ENCODE assay signal across 18 cellular contexts in genomic region chr15:80182611-80183210, GRCh38. TPM values are rescaled to one million over a fixed set of nuclear protein-coding genes. Genes with fewer than 3 reads are reported as not detected.
A peak's percentile ranks its signal among the peaks of the same experiment; 100 is the strongest.
DNase-seq lines count a peak whose midpoint lies in the region; ATAC-seq, FAIRE-seq and TF ChIP-seq lines count a peak whose summit lies in the region.
"Had no signal": no experiment of that assay in that cellular context is flagged by ENCODE, and none has a peak within 500 bp of the region (broad histone marks: within the 10 kb centered on the region; RNA-seq: fewer than 3 reads in every experiment).

No MANE protein-coding gene starts in this region.

- H4K5ac ChIP-seq in H9 (ENCODE audit: insufficient read length, low read depth, low read length) = no peak overlapping the region

- no peak overlapping the region for H3K23ac ChIP-seq in H9 (ENCODE audit: insufficient read length, low read depth, low read length)

- FAIRE-seq in astrocyte (lab: Jason Lieb, UNC) = no peak
- FAIRE-seq: RCC 7860 had no signal

- no peaks in the 10 kb centered on the region for H3K79me1 ChIP-seq in H9 (ENCODE audit: insufficient read depth, low read depth, low read length, poor library complexity, severe bottlenecking)

- H2AK5ac ChIP-seq in H9 (ENCODE audit: insufficient read length, low read length) = no peak overlapping the region

- no peak overlapping the region for H3K4me3 ChIP-seq in astrocyte (ENCODE audit: insufficient read depth, low read depth, low read length)
- no peak overlapping the region for H3K4me3 ChIP-seq in upper lobe of right lung
- H3K4me3 ChIP-seq: HAP-1, prostate gland, uterus had no signal

- no peak overlapping the region for H4K91ac ChIP-seq in H9 (ENCODE audit: insufficient read length, low read depth, low read length)

- H3K27me3 Mint-ChIP-seq in astrocyte (ENCODE audit: low read depth, unreplicated experiment) = no peaks in the 10 kb centered on the region
- no peaks in the 10 kb centered on the region for H3K27me3 Mint-ChIP-seq in H9 (ENCODE audit: low read depth)
- H3K27me3 Mint-ChIP-seq: central memory CD8-positive, alpha-beta T cell had no signal

- H2BK5ac ChIP-seq in H9 (ENCODE audit: insufficient read length, low read length) = no peak overlapping the region

- H3K9me3 ChIP-seq in astrocyte (ENCODE audit: insufficient read depth, low read depth, low read length) (no peaks in the 10 kb centered on the region), upper lobe of right lung (no peaks in the 10 kb centered on the region), H9 (ENCODE audit: control insufficient read depth, low read depth, low read length) (no peaks in the 10 kb centered on the region)
- H3K9me3 ChIP-seq: HAP-1, prostate gland, uterus had no signal

- no peak overlapping the region for H3K14ac ChIP-seq in H9 (ENCODE audit: insufficient read depth, low read length)

- no peak overlapping the region for H4K8ac ChIP-seq in H9 (replicated peaks; ENCODE audit: insufficient read length, low read depth, low read length)

- intact Hi-C loops in cardiac septum (cut with DNase I) = no loop called here
- intact Hi-C loops in Right ventricle myocardium inferior (cut with DNase I) = no loop called here
- intact Hi-C loops in upper lobe of right lung (cut with DNase I) = no loop called here

- H3K4ac ChIP-seq in H9 (ENCODE audit: low read depth, low read length) = no peak overlapping the region

- no peak for ATAC-seq in Right ventricle myocardium inferior
- peak; percentile 37 for ATAC-seq in upper lobe of right lung
- ATAC-seq in stimulated activated naive CD8-positive, alpha-beta T cell treated with anti-CD3 and anti-CD28 coated beads, Interleukin-15, Interleukin-2, amounts not matched to agents 100 U/mL and 50 U/mL, for 24 hours = no peak

- H3K4me1 ChIP-seq in astrocyte (ENCODE audit: insufficient read depth, low read length) (peaks cover 17% of the 10 kb centered on the region), upper lobe of right lung (no peaks in the 10 kb centered on the region), H9 (ENCODE audit: insufficient read depth, low read length) (no peaks in the 10 kb centered on the region)
- H3K4me1 ChIP-seq: HAP-1, prostate gland, uterus had no signal

- H3K18ac ChIP-seq in H9 (ENCODE audit: insufficient read length, low read depth, low read length) = no peak overlapping the region

- H3K4me3 Mint-ChIP-seq in astrocyte (ENCODE audit: unreplicated experiment) (no peak overlapping the region), H9 (no peak overlapping the region)
- H3K4me3 Mint-ChIP-seq: central memory CD8-positive, alpha-beta T cell had no signal

- H3K36me3 ChIP-seq in astrocyte (ENCODE audit: insufficient read depth, low read length) (peaks cover 7% of the 10 kb centered on the region), upper lobe of right lung (peaks cover 64% of the 10 kb centered on the region)
- H3K36me3 ChIP-seq: uterus had no signal

- no peak overlapping the region for H2BK15ac ChIP-seq in H9 (ENCODE audit: low read depth, low read length)

- H2AFZ ChIP-seq in astrocyte (ENCODE audit: low read depth, low read length) (no peak overlapping the region), H9 (ENCODE audit: low read length) (no peak overlapping the region)

- H3K9ac ChIP-seq in astrocyte (ENCODE audit: low read length) (no peak overlapping the region), H9 (ENCODE audit: extremely low read depth, insufficient read length, low read length) (no peak overlapping the region)

- H3K36me3 Mint-ChIP-seq in astrocyte (ENCODE audit: low read depth, unreplicated experiment) = peaks cover 56% of the 10 kb centered on the region
- peaks cover 14 to 34% (median 19%) of the 10 kb centered on the region in 3 experiments; a peak in 5 of 7 replicates for H3K36me3 Mint-ChIP-seq in H9 (ENCODE audit: insufficient read depth in 1 of 3, low read depth in 3 of 3)

- no peak for TF ChIP-seq CTCF in astrocyte (IDR thresholded peaks at IDR 0.05; ENCODE audit: insufficient read depth, low read depth, low read length)
- TF ChIP-seq CTCF in upper lobe of right lung (IDR thresholded peaks at IDR 0.05) = no peak
- TF ChIP-seq CTCF in H9 (conservative IDR thresholded peaks at IDR 0.05) = no peak

- no peaks in the 10 kb centered on the region for H3K23me2 ChIP-seq in H9 (ENCODE audit: insufficient read length, low read depth, low read length, poor library complexity, severe bottlenecking)

- H3K79me2 ChIP-seq in astrocyte (ENCODE audit: insufficient read depth, low read length) (no peaks in the 10 kb centered on the region), H9 (ENCODE audit: insufficient read depth, low read length) (no peaks in the 10 kb centered on the region)

- DNase-seq in cardiac septum (ENCODE audit: low spot score) = peak; percentile 72
- no peak for DNase-seq in Right ventricle myocardium inferior (ENCODE audit: missing footprints)
- peak; percentile 76 for DNase-seq in astrocyte (ENCODE audit: low read depth)
- peak; percentile 20 for DNase-seq in glomerular endothelial cell (ENCODE audit: extremely low read depth, low read depth, low spot score)
- no peak for DNase-seq in upper lobe of right lung
- DNase-seq in DMS153 treated with DMSO at 0.1 percent for 48 hours (lab: John Stamatoyannopoulos, UW; ENCODE audit: unreplicated experiment) = no peak
- DNase-seq in H9 = no peak
- DNase-seq in stimulated activated naive CD8-positive, alpha-beta T cell treated with anti-CD3 and anti-CD28 coated beads, Interleukin-15, Interleukin-2, amounts not matched to agents 100 U/mL and 50 U/mL, for 24 hours = no peak
- DNase-seq: activated effector memory CD4-positive, alpha-beta T cell treated with Interleukin-2 at 50 U/mL for 16 hours; MV-4-11; NCI-H345; stimulated activated CD4-positive, alpha-beta T cell treated with anti-CD3 and anti-CD28 coated beads, Interleukin-1b, Interleukin-23, amount 100 ng/mL, for 48 hours; T-helper 2 cell; uterus had no signal

- no peaks in the 10 kb centered on the region for H4K20me1 ChIP-seq in astrocyte (ENCODE audit: insufficient read depth, low read length)
- no peaks in the 10 kb centered on the region for H4K20me1 ChIP-seq in H9 (ENCODE audit: control insufficient read depth, insufficient read depth, insufficient read length)

- peaks cover 9% of the 10 kb centered on the region for H3K4me1 Mint-ChIP-seq in astrocyte (ENCODE audit: low read depth, unreplicated experiment)
- H3K4me1 Mint-ChIP-seq in H9 = peaks cover 0 to under 1% of the 10 kb centered on the region in 2 experiments; a peak in 2 of 4 replicates
- H3K4me1 Mint-ChIP-seq: central memory CD8-positive, alpha-beta T cell had no signal

- no peak overlapping the region for H2BK12ac ChIP-seq in H9 (ENCODE audit: insufficient read length, low read depth, low read length)

- no peak overlapping the region for H2BK120ac ChIP-seq in H9 (ENCODE audit: low read depth, low read length, poor library complexity, severe bottlenecking)

- no CpG with 5 or more reads among the region's 5 CpGs for WGBS in H9 (ENCODE audit: extremely low coverage, insufficient read length, low lambda C conversion rate)

- H3K9me3 Mint-ChIP-seq in astrocyte (ENCODE audit: unreplicated experiment) = peaks cover 2% of the 10 kb centered on the region
- H3K9me3 Mint-ChIP-seq in H9 = no peaks in the 10 kb centered on the region
- H3K9me3 Mint-ChIP-seq: central memory CD8-positive, alpha-beta T cell had no signal

- H3K27ac Mint-ChIP-seq in astrocyte (ENCODE audit: unreplicated experiment) (no peak overlapping the region), H9 (no peak overlapping the region)

- H3K27ac ChIP-seq in astrocyte (ENCODE audit: low read depth, low read length) (peak overlapping the region; percentile 8), upper lobe of right lung (no peak overlapping the region), H9 (ENCODE audit: insufficient read length, low read depth, low read length) (no peak overlapping the region)
- H3K27ac ChIP-seq: prostate gland, uterus had no signal

- no peak overlapping the region for H2BK20ac ChIP-seq in H9 (ENCODE audit: low read depth, low read length, poor library complexity, severe bottlenecking)

- H3K56ac ChIP-seq in H9 (ENCODE audit: insufficient read length, low read depth, low read length) = no peak overlapping the region

- H3K27me3 ChIP-seq in astrocyte (ENCODE audit: insufficient read depth, low read length) (no peaks in the 10 kb centered on the region), upper lobe of right lung (no peaks in the 10 kb centered on the region), H9 (ENCODE audit: insufficient read depth, low read length) (no peaks in the 10 kb centered on the region)
- H3K27me3 ChIP-seq: uterus had no signal

- H3K4me2 ChIP-seq in astrocyte (ENCODE audit: low read length) (peak overlapping the region; percentile 33), H9 (ENCODE audit: insufficient read depth, insufficient read length, low read length) (no peak overlapping the region)

- H3T11ph ChIP-seq in H9 (ENCODE audit: low read length) = no peak overlapping the region

RNA-seq across cellular contexts. Expression of gene FAH, which starts 29.9 kb away (rescaled TPM):
- total RNA-seq in cardiac septum (25.2 TPM), Right ventricle myocardium inferior (25.5 TPM), astrocyte (21.9 and 24.9 TPM in 2 replicates), glomerular endothelial cell (14.9 and 23.9 TPM in 2 replicates), upper lobe of right lung (31.7 TPM), H9 (2021) (21.5 and 21.7 TPM in 2 replicates)

Comparison
In these comparisons a context has a peak if more than half of its experiments do, and no peak if none do; other contexts are left out.
1. DNase-seq: peak in cardiac septum (single experiment), astrocyte (single experiment) and glomerular endothelial cell (single experiment); none in Right ventricle myocardium inferior (single experiment), upper lobe of right lung (single experiment), DMS153 treated with DMSO at 0.1 percent for 48 hours (single experiment), H9 (single experiment) and stimulated activated naive CD8-positive, alpha-beta T cell treated with anti-CD3 and anti-CD28 coated beads, Interleukin-15, Interleukin-2, amounts not matched to agents 100 U/mL and 50 U/mL, for 24 hours (single experiment).